Comparison of ENCODE assay signal across 23 cellular contexts in genomic region chr16:53707671-53708070, GRCh38.
"Had no signal": no experiment of that assay in that cellular context is flagged by ENCODE, and none has a peak within 500 bp of the region (broad histone marks: within the 10 kb centered on the region; RNA-seq: fewer than 3 reads in every experiment).

No MANE protein-coding gene starts in this region.

- H3K27me3 ChIP-seq: foreskin keratinocyte, hepatocyte, left lung, testis, uterus had no signal

- H3K4me3 ChIP-seq: hepatocyte, left lung, lung, testis, uterus had no signal

- DNase-seq: activated CD4-positive, alpha-beta T cell treated with anti-CD3 and anti-CD28 coated beads, Interleukin-2, amount 50 U/mL, for 1 hour; activated CD4-positive, CD25-positive, alpha-beta regulatory T cell treated with anti-CD3 and anti-CD28 coated beads, Interleukin-2, amount 50 U/mL, for 72 hours; activated CD8-positive, alpha-beta T cell treated with anti-CD3 and anti-CD28 coated beads, Interleukin-2, amount 10 ng/mL, durations not matched to agents 7 days and 5 days; activated gamma-delta T cell treated with Interleukin-2 at 50 U/mL for 16 hours; aorta; effector CD4-positive, alpha-beta T cell; erythroblast; foreskin keratinocyte; kidney glomerular epithelial cell; left lung; naive B cell; nucleus accumbens; stimulated activated CD4-positive, alpha-beta T cell treated with anti-CD3 and anti-CD28 coated beads, Interleukin-2, amount 100 ng/mL, for 48 hours; stimulated activated CD8-positive, alpha-beta memory T cell treated with anti-CD3 and anti-CD28 coated beads, Interleukin-4, amount 100 ng/mL, for 48 hours; stimulated activated naive B cell treated with anti-CD40 and anti-IgM and Interleukin-4, amounts not matched to agents 10 μg/mL and 1 μg/mL and 100 μg/mL, for 72 hours; testis; trophoblast cell; uterus; WERI-Rb-1 had no signal

- ATAC-seq: activated CD8-positive, alpha-beta T cell treated with anti-CD3 and anti-CD28 coated beads, Interleukin-2, amount 10 ng/mL, durations not matched to agents 7 days and 5 days; foreskin keratinocyte; left lung; sciatic nerve; stimulated activated naive B cell treated with anti-CD40 and anti-IgM and Interleukin-4, amounts not matched to agents 10 μg/mL and 1 μg/mL and 100 μg/mL, for 72 hours had no signal

- H3K36me3 ChIP-seq: left lung, uterus, WERI-Rb-1 had no signal

- H3K9me3 ChIP-seq: left lung, testis, uterus had no signal

- H3K27ac ChIP-seq: foreskin keratinocyte, hepatocyte, left lung, parathyroid adenoma, testis, uterus, WERI-Rb-1 had no signal

- H3K4me1 ChIP-seq: foreskin keratinocyte, uterus had no signal
